12 cellular contexts compared by ENCODE assay signal in the genomic region with DNA sequence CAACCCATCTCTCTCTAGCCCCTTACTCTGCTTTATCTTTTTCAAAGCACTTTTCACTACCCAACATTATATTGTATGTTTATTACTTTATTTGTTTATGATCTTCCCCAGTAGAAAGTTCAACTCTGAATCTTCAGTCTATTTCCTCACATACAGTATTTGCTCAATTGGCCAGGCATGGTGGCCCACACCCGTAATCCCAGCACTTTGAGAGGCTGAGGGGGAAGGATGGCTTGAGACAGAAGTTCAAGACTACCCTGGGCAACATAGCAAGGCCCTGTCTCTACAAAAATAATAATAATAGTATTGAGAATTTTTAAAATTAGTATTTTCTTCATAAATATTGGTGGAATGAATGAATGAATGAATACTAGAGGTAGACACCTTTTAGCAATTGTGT. TPM values are rescaled to one million over a fixed set of nuclear protein-coding genes. Genes with fewer than 3 reads are reported as not detected.
DNase-seq lines count a peak whose midpoint lies in the region; ATAC-seq, FAIRE-seq and TF ChIP-seq lines count a peak whose summit lies in the region.
"Had no signal": no experiment of that assay in that cellular context is flagged by ENCODE, and none has a peak within 500 bp of the region (broad histone marks: within the 10 kb centered on the region; RNA-seq: fewer than 3 reads in every experiment).

No MANE protein-coding gene starts in this region.

- intact Hi-C loops in esophagus squamous epithelium (cut with DNase I) = no loop called here

- H3K27me3 ChIP-seq in esophagus squamous epithelium = no peaks in the 10 kb centered on the region
- H3K27me3 ChIP-seq: tibial nerve had no signal

- H3K9me3 Mint-ChIP-seq in activated naive CD4-positive, alpha-beta T cell treated with anti-CD3 and anti-CD28 coated beads, Interleukin-2, amount 10 ng/mL, durations not matched to agents 7 days and 5 days = peaks cover 7% of the 10 kb centered on the region
- H3K9me3 Mint-ChIP-seq in stimulated activated effector memory CD8-positive, alpha-beta T cell treated with anti-CD3 and anti-CD28 coated beads, Interleukin-12 subunit alpha, Interleukin-12 subunit beta, amount 100 ng/mL, for 72 hours = no peaks in the 10 kb centered on the region

- H3K27ac ChIP-seq in esophagus squamous epithelium = peak overlapping the region in 3 of 4 donors; percentile 24 to 89 (median 89)

- H3K4me1 ChIP-seq in esophagus squamous epithelium = peaks cover 11 to 59% (median 20%) of the 10 kb centered on the region in 3 donors

- H3K27ac Mint-ChIP-seq in activated naive CD4-positive, alpha-beta T cell treated with anti-CD3 and anti-CD28 coated beads, Interleukin-2, amount 10 ng/mL, durations not matched to agents 7 days and 5 days = no peak overlapping the region
- peak overlapping the region; percentile 94 for H3K27ac Mint-ChIP-seq in T-helper 17 cell
- no peak overlapping the region for H3K27ac Mint-ChIP-seq in stimulated activated effector memory CD8-positive, alpha-beta T cell treated with anti-CD3 and anti-CD28 coated beads, Interleukin-12 subunit alpha, Interleukin-12 subunit beta, amount 100 ng/mL, for 72 hours

- H3K36me3 Mint-ChIP-seq in activated naive CD4-positive, alpha-beta T cell treated with anti-CD3 and anti-CD28 coated beads, Interleukin-2, amount 10 ng/mL, durations not matched to agents 7 days and 5 days = peaks cover 9% of the 10 kb centered on the region
- H3K36me3 Mint-ChIP-seq in T-helper 17 cell (ENCODE audit: low read depth) = no peaks in the 10 kb centered on the region
- H3K36me3 Mint-ChIP-seq in stimulated activated effector memory CD8-positive, alpha-beta T cell treated with anti-CD3 and anti-CD28 coated beads, Interleukin-12 subunit alpha, Interleukin-12 subunit beta, amount 100 ng/mL, for 72 hours = no peaks in the 10 kb centered on the region

- TF ChIP-seq CTCF in esophagus squamous epithelium (IDR thresholded peaks at IDR 0.05) = no peak
- TF ChIP-seq CTCF in GM13976 (IDR thresholded peaks at IDR 0.05; ENCODE audit: borderline replicate concordance, control extremely low read depth, extremely low read depth, insufficient read depth, missing control alignments) = no peak

- TF ChIP-seq POLR2A in esophagus squamous epithelium (IDR thresholded peaks at IDR 0.05) = no peak

- in situ Hi-C loops in GM13976 (cut with MboI; ENCODE audit: low sequenced_read_pairs, unreplicated experiment) = no loop called here

- WGBS in esophagus squamous epithelium, 2 donors = 79 to 92% methylated on average over 1 of the region's 1 CpG

- peaks cover 46% of the 10 kb centered on the region for H3K4me1 Mint-ChIP-seq in activated naive CD4-positive, alpha-beta T cell treated with anti-CD3 and anti-CD28 coated beads, Interleukin-2, amount 10 ng/mL, durations not matched to agents 7 days and 5 days
- H3K4me1 Mint-ChIP-seq in T-helper 17 cell = peaks cover 37% of the 10 kb centered on the region
- peaks cover 45% of the 10 kb centered on the region for H3K4me1 Mint-ChIP-seq in stimulated activated effector memory CD8-positive, alpha-beta T cell treated with anti-CD3 and anti-CD28 coated beads, Interleukin-12 subunit alpha, Interleukin-12 subunit beta, amount 100 ng/mL, for 72 hours

- H3K9me3 ChIP-seq in T-helper 17 cell (ENCODE audit: control insufficient read depth, low read length, poor library complexity, severe bottlenecking) (no peaks in the 10 kb centered on the region), esophagus squamous epithelium (no peaks in the 10 kb centered on the region)

- H3K36me3 ChIP-seq in esophagus squamous epithelium = no peaks in the 10 kb centered on the region
- H3K36me3 ChIP-seq: tibial nerve had no signal

- ATAC-seq in T-helper 17 cell (no peak), HG03378 (IDR thresholded peaks at IDR 0.05; ENCODE audit: unreplicated experiment) (no peak)
- ATAC-seq in stimulated activated effector memory CD8-positive, alpha-beta T cell treated with anti-CD3 and anti-CD28 coated beads, Interleukin-12 subunit alpha, Interleukin-12 subunit beta, amount 100 ng/mL, for 72 hours = no peak

- no peak overlapping the region for H3K4me3 ChIP-seq in esophagus squamous epithelium

- CTCF ChIA-PET in activated naive CD4-positive, alpha-beta T cell treated with anti-CD3 and anti-CD28 coated beads, Interleukin-2, amount 10 ng/mL, durations not matched to agents 7 days and 5 days (lab: Charles Lee) = interaction anchor here (1.0 to 5.4 kb wide), 7 partner anchors 21 to 276 kb away, joined by 3 to 72 read pairs (median 5); no protein-coding TSS in a partner anchor

- no peak for DNase-seq in activated naive CD4-positive, alpha-beta T cell treated with anti-CD3 and anti-CD28 coated beads, Interleukin-2, amount 10 ng/mL, durations not matched to agents 7 days and 5 days
- no peak for DNase-seq in activated naive CD4-positive, alpha-beta T cell (lab: John Stamatoyannopoulos, UW)
- DNase-seq in T-helper 17 cell (no peak), esophagus squamous epithelium (lab: John Stamatoyannopoulos, UW) (no peak), GM13976 (ENCODE audit: low spot score) (no peak), urothelium cell line (ENCODE audit: low spot score) (no peak)
- DNase-seq in stimulated activated effector memory CD8-positive, alpha-beta T cell treated with anti-CD3 and anti-CD28 coated beads, Interleukin-12 subunit alpha, Interleukin-12 subunit beta, amount 100 ng/mL, for 72 hours (ENCODE audit: low spot score in 2 of 2) = no peak
- DNase-seq: activated CD8-positive, alpha-beta memory T cell treated with anti-CD3 and anti-CD28 coated beads for 24 hours; NCI-H1105 treated with DMSO at 0.1 percent for 48 hours; NCI-H69 had no signal

- H3K27me3 Mint-ChIP-seq in activated naive CD4-positive, alpha-beta T cell treated with anti-CD3 and anti-CD28 coated beads, Interleukin-2, amount 10 ng/mL, durations not matched to agents 7 days and 5 days = peaks cover 3% of the 10 kb centered on the region
- no peaks in the 10 kb centered on the region for H3K27me3 Mint-ChIP-seq in T-helper 17 cell

- peak overlapping the region; percentile 86 for H3K4me3 Mint-ChIP-seq in activated naive CD4-positive, alpha-beta T cell treated with anti-CD3 and anti-CD28 coated beads, Interleukin-2, amount 10 ng/mL, durations not matched to agents 7 days and 5 days
- peak overlapping the region; percentile 43 for H3K4me3 Mint-ChIP-seq in T-helper 17 cell
- H3K4me3 Mint-ChIP-seq in stimulated activated effector memory CD8-positive, alpha-beta T cell treated with anti-CD3 and anti-CD28 coated beads, Interleukin-12 subunit alpha, Interleukin-12 subunit beta, amount 100 ng/mL, for 72 hours = peak overlapping the region; percentile 96

- FAIRE-seq in urothelium cell line (lab: Jason Lieb, UNC) = no peak

RNA-seq across cellular contexts. Expression of a gene that starts 1.2 kb away (rescaled TPM):
- 1 to 10 TPM; 2.5 to 3.6 TPM for total RNA-seq in T-helper 17 cell
- total RNA-seq in esophagus squamous epithelium = 1 to 10 TPM; 2.6 to 6.9 (median 5.6) TPM

RNA-seq across cellular contexts. Expression of a gene that starts 3.2 kb away (rescaled TPM):
- total RNA-seq in T-helper 17 cell (10 to 100 TPM; 32.9 to 41.7 TPM), esophagus squamous epithelium (10 to 100 TPM; 25.0 to 36.5 (median 31.3) TPM)

Comparison
In these comparisons a context has a peak if more than half of its experiments do, and no peak if none do; other contexts are left out.
1. H3K4me3 Mint-ChIP-seq: peak in every context shown above with its lines; median percentile 96 in stimulated activated effector memory CD8-positive, alpha-beta T cell treated with anti-CD3 and anti-CD28 coated beads, Interleukin-12 subunit alpha, Interleukin-12 subunit beta, amount 100 ng/mL, for 72 hours; 86 in activated naive CD4-positive, alpha-beta T cell treated with anti-CD3 and anti-CD28 coated beads, Interleukin-2, amount 10 ng/mL, durations not matched to agents 7 days and 5 days; 43 in T-helper 17 cell.